ENCODE assay signal across 9 cellular contexts in genomic region chr19:21587117-21587461, GRCh38.
DNase-seq lines count a peak whose midpoint lies in the region; ATAC-seq and TF ChIP-seq lines count a peak whose summit lies in the region.
"Had no signal": no experiment of that assay in that cellular context is flagged by ENCODE, and none has a peak within 500 bp of the region (broad histone marks: within the 10 kb centered on the region; RNA-seq: fewer than 3 reads in every experiment).

No MANE protein-coding gene starts in this region.

- TF ChIP-seq CTCF in chondrocyte (IDR thresholded peaks at IDR 0.05) (no peak), lower lobe of right lung (IDR thresholded peaks at IDR 0.05) (no peak), BE2C (IDR thresholded peaks at IDR 0.05; ENCODE audit: low read depth, low read length) (no peak)

- H3K27me3 ChIP-seq in lower lobe of right lung (ENCODE audit: low read depth) (peaks cover 31% of the 10 kb centered on the region), BE2C (no peaks in the 10 kb centered on the region)

- intact Hi-C loops in lower lobe of right lung (cut with DNase I), result no loop called here

- peak overlapping the region; percentile 58 for H3K4me3 Mint-ChIP-seq in chondrocyte (ENCODE audit: unreplicated experiment)
- peak overlapping the region; percentile 79 to 80 for H3K4me3 Mint-ChIP-seq in stimulated activated naive B cell treated with anti-CD40 and anti-IgM and Interleukin-4, amounts not matched to agents 10 μg/mL and 1 μg/mL and 100 μg/mL, for 72 hours

- H3K9me3 Mint-ChIP-seq in chondrocyte (ENCODE audit: low read depth), result peaks cover 28% of the 10 kb centered on the region
- H3K9me3 Mint-ChIP-seq in stimulated activated naive B cell treated with anti-CD40 and anti-IgM and Interleukin-4, amounts not matched to agents 10 μg/mL and 1 μg/mL and 100 μg/mL, for 72 hours, result peaks cover 0 to 9% of the 10 kb centered on the region in 2 donors

- ATAC-seq in lower lobe of right lung (peak; percentile 7 to 32), GM21737 (IDR thresholded peaks at IDR 0.05; ENCODE audit: unreplicated experiment) (no peak)
- ATAC-seq in stimulated activated naive B cell treated with anti-CD40 and anti-IgM and Interleukin-4, amounts not matched to agents 10 μg/mL and 1 μg/mL and 100 μg/mL, for 72 hours (replicated peaks), result no peak

- H3K4me3 ChIP-seq in lower lobe of right lung (peak overlapping the region; percentile 64), BE2C (ENCODE audit: low read depth, low read length) (no peak overlapping the region)

- H3K4me1 Mint-ChIP-seq in chondrocyte (ENCODE audit: low read depth), result peaks cover 2% of the 10 kb centered on the region
- H3K4me1 Mint-ChIP-seq in stimulated activated naive B cell treated with anti-CD40 and anti-IgM and Interleukin-4, amounts not matched to agents 10 μg/mL and 1 μg/mL and 100 μg/mL, for 72 hours, result peaks cover 3 to 6% of the 10 kb centered on the region in 2 donors

- H3K27ac Mint-ChIP-seq in chondrocyte (ENCODE audit: unreplicated experiment), result no peak overlapping the region
- H3K27ac Mint-ChIP-seq in stimulated activated naive B cell treated with anti-CD40 and anti-IgM and Interleukin-4, amounts not matched to agents 10 μg/mL and 1 μg/mL and 100 μg/mL, for 72 hours, result no peak overlapping the region

- H3K36me3 ChIP-seq in lower lobe of right lung (no peaks in the 10 kb centered on the region), BE2C (no peaks in the 10 kb centered on the region)

- no peaks in the 10 kb centered on the region for H3K9me3 ChIP-seq in lower lobe of right lung
- no peaks in the 10 kb centered on the region for H3K9me3 ChIP-seq in BE2C

- DNase-seq in OCI-M1 (lab: John Stamatoyannopoulos, UW) (peak; percentile 93), chondrocyte (ENCODE audit: low spot score) (no peak), lower lobe of right lung (no peak), foreskin melanocyte (no peak), BE2C (no peak), RKO (ENCODE audit: low spot score) (no peak)
- no peak for DNase-seq in stimulated activated naive B cell treated with anti-CD40 and anti-IgM and Interleukin-4, amounts not matched to agents 10 μg/mL and 1 μg/mL and 100 μg/mL, for 72 hours
- DNase-seq: NCI-H1417 had no signal

- no peaks in the 10 kb centered on the region for H3K27me3 Mint-ChIP-seq in chondrocyte (ENCODE audit: low read depth)
- peaks cover 32 to 33% of the 10 kb centered on the region in 2 donors for H3K27me3 Mint-ChIP-seq in stimulated activated naive B cell treated with anti-CD40 and anti-IgM and Interleukin-4, amounts not matched to agents 10 μg/mL and 1 μg/mL and 100 μg/mL, for 72 hours

- H3K4me1 ChIP-seq in lower lobe of right lung (no peaks in the 10 kb centered on the region), BE2C (no peaks in the 10 kb centered on the region)

- H3K36me3 Mint-ChIP-seq in chondrocyte (ENCODE audit: low read depth), result no peaks in the 10 kb centered on the region
- H3K36me3 Mint-ChIP-seq in stimulated activated naive B cell treated with anti-CD40 and anti-IgM and Interleukin-4, amounts not matched to agents 10 μg/mL and 1 μg/mL and 100 μg/mL, for 72 hours, result peaks cover 0 to 10% of the 10 kb centered on the region in 2 donors

- H3K27ac ChIP-seq in lower lobe of right lung, result no peak overlapping the region

Comparison
In these comparisons a context has a peak if more than half of its experiments do, and no peak if none do; other contexts are left out.
1. ATAC-seq: peak in lower lobe of right lung (2 of 2); none in stimulated activated naive B cell treated with anti-CD40 and anti-IgM and Interleukin-4, amounts not matched to agents 10 μg/mL and 1 μg/mL and 100 μg/mL, for 72 hours (0 of 2) and GM21737 (single experiment).